Comparison of ENCODE assay signal across 22 cellular contexts in the genomic region with DNA sequence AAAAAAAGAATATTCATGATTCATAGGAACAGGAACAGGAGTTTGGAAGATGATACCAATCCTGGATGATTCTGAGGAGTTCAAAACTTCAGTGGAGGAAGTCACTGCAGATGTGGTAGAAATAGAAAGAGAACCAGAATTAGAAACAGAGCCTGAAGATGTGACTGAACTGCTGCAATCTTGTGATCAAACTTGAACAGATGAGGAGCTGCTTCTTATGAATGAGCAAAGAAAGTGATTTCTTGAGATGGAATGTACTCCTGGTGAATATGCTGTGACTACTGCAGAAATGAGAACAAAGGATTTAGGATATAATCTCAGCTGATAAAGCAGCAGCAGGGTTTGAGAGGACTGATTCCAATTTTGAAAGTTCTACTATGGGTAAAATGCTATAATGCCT.
DNase-seq lines count a peak whose midpoint lies in the region; ATAC-seq and TF ChIP-seq lines count a peak whose summit lies in the region.
"Had no signal": no experiment of that assay in that cellular context is flagged by ENCODE, and none has a peak within 500 bp of the region (broad histone marks: within the 10 kb centered on the region; RNA-seq: fewer than 3 reads in every experiment).

No MANE protein-coding gene starts in this region.

- no peak overlapping the region for H3K27ac ChIP-seq in IMR-90 (ENCODE audit: insufficient read depth, low read length)
- H3K27ac ChIP-seq: cardiac muscle cell, thoracic aorta had no signal

- H3K9me1 ChIP-seq in IMR-90 (ENCODE audit: insufficient read depth, low read length): peaks cover 6% of the 10 kb centered on the region

- DNase-seq in ELR (ENCODE audit: low read depth) (peak; percentile 32), IMR-90 (peak; percentile 57), memory B cell (ENCODE audit: low spot score in 2 of 2) (no peak), UCSD-AML1 (lab: John Stamatoyannopoulos, UW; ENCODE audit: unreplicated experiment) (no peak), cerebellum (ENCODE audit: low spot score) (no peak), NCI-H2081 (lab: John Stamatoyannopoulos, UW) (no peak)
- DNase-seq: activated CD4-positive, CD25-positive, alpha-beta regulatory T cell; effector CD4-positive, alpha-beta T cell; GDM1; GOT3; hypothalamus; NCI-H2029 treated with DMSO at 0.1 percent for 48 hours; NCI-H524; SHP77 treated with DMSO at 0.1 percent for 48 hours; spleen had no signal

- peaks cover 90% of the 10 kb centered on the region for H4K20me1 ChIP-seq in IMR-90 (ENCODE audit: insufficient read depth, low read length)

- H3K4me1 Mint-ChIP-seq in dendritic cell treated with granulocyte-macrophage colony-stimulating factor and Interleukin-4, amounts not matched to agents 40 ng/mL and 50 ng/mL, for 4 days (ENCODE audit: low read depth): peaks cover 57% of the 10 kb centered on the region
- peaks cover 48% of the 10 kb centered on the region for H3K4me1 Mint-ChIP-seq in memory B cell

- no peak for TF ChIP-seq CTCF in IMR-90 (conservative IDR thresholded peaks at IDR 0.05; ENCODE audit: low read depth, low read length)

- H3K27me3 ChIP-seq in IMR-90 (ENCODE audit: control insufficient read depth, insufficient read depth, low read length): no peaks in the 10 kb centered on the region
- H3K27me3 ChIP-seq: cardiac muscle cell, spleen had no signal

- no peak overlapping the region for H3K23ac ChIP-seq in IMR-90 (ENCODE audit: low read depth, low read length)

- peaks cover 23 to 70% of the 10 kb centered on the region in 2 experiments for H3K79me1 ChIP-seq in IMR-90 (ENCODE audit: low read depth in 1 of 2, low read length in 2 of 2)

- no peak overlapping the region for H2AFZ ChIP-seq in IMR-90 (replicated peaks; ENCODE audit: low read length, poor library complexity)

- H2BK20ac ChIP-seq in IMR-90 (ENCODE audit: low read depth, low read length): no peak overlapping the region

- POLR2A ChIA-PET in IMR-90 (lab: Charles Lee; ENCODE audit: unreplicated experiment): no interaction called here

- peaks cover 2% of the 10 kb centered on the region; the same call in 1 of the 2 replicates for H3K4me1 ChIP-seq in IMR-90 (ENCODE audit: control insufficient read depth, insufficient read depth, low read length)

- no peak overlapping the region for H3K9ac ChIP-seq in IMR-90 (ENCODE audit: low read depth, low read length)

- no peaks in the 10 kb centered on the region for H3K27me3 Mint-ChIP-seq in dendritic cell treated with granulocyte-macrophage colony-stimulating factor and Interleukin-4, amounts not matched to agents 40 ng/mL and 50 ng/mL, for 4 days
- no peaks in the 10 kb centered on the region for H3K27me3 Mint-ChIP-seq in memory B cell
- H3K27me3 Mint-ChIP-seq: IgD-negative memory B cell had no signal

- H2AK9ac ChIP-seq in IMR-90 (replicated peaks; ENCODE audit: low read depth, low read length, poor library complexity): no peak overlapping the region

- no peak overlapping the region for H4K91ac ChIP-seq in IMR-90 (ENCODE audit: insufficient read depth, low read depth, low read length)

- dilution Hi-C loops in IMR-90 (cut with HindIII; ENCODE audit: low sequenced_read_pairs, unreplicated experiment): no loop called here

- intact Hi-C loops in IMR-90 (cut with micrococcal nuclease): no loop called here
- intact Hi-C loops in dendritic cell treated with granulocyte-macrophage colony-stimulating factor and Interleukin-4, amounts not matched to agents 40 ng/mL and 50 ng/mL, for 4 days (cut with micrococcal nuclease): no loop called here

- no peak overlapping the region for H2BK5ac ChIP-seq in IMR-90 (ENCODE audit: low read depth, low read length, poor library complexity, severe bottlenecking)

- no peak for TF ChIP-seq RAD21 in IMR-90 (IDR thresholded peaks at IDR 0.05; ENCODE audit: low read length)

- CTCF ChIA-PET in IMR-90 (lab: Yijun Ruan, JAX): interaction anchor here (1.0 kb wide), 1 partner anchor 15 kb away, joined by 3 read pairs; no protein-coding TSS in a partner anchor

- no peaks in the 10 kb centered on the region for H3K36me3 Mint-ChIP-seq in dendritic cell treated with granulocyte-macrophage colony-stimulating factor and Interleukin-4, amounts not matched to agents 40 ng/mL and 50 ng/mL, for 4 days (ENCODE audit: low read depth)
- H3K36me3 Mint-ChIP-seq in memory B cell: peaks cover 9% of the 10 kb centered on the region

- H3K4ac ChIP-seq in IMR-90 (ENCODE audit: low read depth, low read length): no peak overlapping the region

- no peak overlapping the region for H3K4me3 Mint-ChIP-seq in dendritic cell treated with granulocyte-macrophage colony-stimulating factor and Interleukin-4, amounts not matched to agents 40 ng/mL and 50 ng/mL, for 4 days
- no peak overlapping the region for H3K4me3 Mint-ChIP-seq in memory B cell
- H3K4me3 Mint-ChIP-seq: activated T-helper 1 cell treated with anti-CD3 and anti-CD28 coated beads, Interleukin-12 subunit alpha, Interleukin-12 subunit beta, Interleukin-2, Interleukin-4 antibody, amounts not matched to agents 30 ng/mL and 10 ng/mL and 1 ng/mL, durations not matched to agents 14 hours and 24 hours and 36 hours; IgD-negative memory B cell; T-helper 1 cell treated with Interleukin-12 subunit alpha and Interleukin-12 subunit beta and Interleukin-4 antibody, amounts not matched to agents 30 μg/mL and 1 μg/mL, for 36 hours had no signal

- H3K9me3 ChIP-seq in IMR-90 (ENCODE audit: control insufficient read depth, insufficient read depth, low read length): no peaks in the 10 kb centered on the region
- H3K9me3 ChIP-seq: spleen, thoracic aorta had no signal

- no peak overlapping the region for H4K8ac ChIP-seq in IMR-90 (ENCODE audit: low read depth in 2 of 2, low read length in 2 of 2)

- H3K14ac ChIP-seq in IMR-90 (replicated peaks; ENCODE audit: low read depth, low read length): no peak overlapping the region

- no peaks in the 10 kb centered on the region for H3K9me3 Mint-ChIP-seq in dendritic cell treated with granulocyte-macrophage colony-stimulating factor and Interleukin-4, amounts not matched to agents 40 ng/mL and 50 ng/mL, for 4 days
- peaks cover 3% of the 10 kb centered on the region for H3K9me3 Mint-ChIP-seq in memory B cell
- H3K9me3 Mint-ChIP-seq: activated T-helper 1 cell treated with anti-CD3 and anti-CD28 coated beads, Interleukin-12 subunit alpha, Interleukin-12 subunit beta, Interleukin-2, Interleukin-4 antibody, amounts not matched to agents 30 ng/mL and 10 ng/mL and 1 ng/mL, durations not matched to agents 14 hours and 24 hours and 36 hours; IgD-negative memory B cell; T-helper 1 cell treated with Interleukin-12 subunit alpha and Interleukin-12 subunit beta and Interleukin-4 antibody, amounts not matched to agents 30 μg/mL and 1 μg/mL, for 36 hours had no signal

- H3K4me3 ChIP-seq in IMR-90 (ENCODE audit: insufficient read depth, low read depth, low read length): no peak overlapping the region
- H3K4me3 ChIP-seq: cardiac muscle cell, spleen, thoracic aorta had no signal

- no peak overlapping the region for H3K56ac ChIP-seq in IMR-90 (ENCODE audit: extremely low read depth, insufficient read depth, low read length)

- in situ Hi-C loops in IMR-90 (cut with MboI; ENCODE audit: low sequenced_read_pairs): no loop called here

- H3K36me3 ChIP-seq in IMR-90 (ENCODE audit: control insufficient read depth, insufficient read depth, low read length): no peaks in the 10 kb centered on the region
- H3K36me3 ChIP-seq: cardiac muscle cell, spleen, thoracic aorta had no signal

- no peak overlapping the region for H3K4me2 ChIP-seq in IMR-90 (ENCODE audit: low read depth, low read length)

- H2BK15ac ChIP-seq in IMR-90 (ENCODE audit: low read depth, low read length): no peak overlapping the region

- ATAC-seq in IMR-90 (ENCODE audit: low read depth): no peak; the same call in 1 of the 2 replicates
- no peak for ATAC-seq in memory B cell (ENCODE audit: low read depth)
- ATAC-seq in GM21529 (IDR thresholded peaks at IDR 0.05; ENCODE audit: unreplicated experiment): no peak

- H3K18ac ChIP-seq in IMR-90 (ENCODE audit: low read depth, low read length): no peak overlapping the region

- no peak overlapping the region for H2AK5ac ChIP-seq in IMR-90 (ENCODE audit: low read depth, low read length)

- H4K5ac ChIP-seq in IMR-90 (ENCODE audit: low read depth, low read length): no peak overlapping the region

- no peak for TF ChIP-seq POLR2A in IMR-90 (IDR thresholded peaks at IDR 0.05; ENCODE audit: low read depth, low read length)

- no peak overlapping the region for H2BK120ac ChIP-seq in IMR-90 (ENCODE audit: low read depth, low read length)

- peak overlapping the region; percentile 27 for H3K27ac Mint-ChIP-seq in dendritic cell treated with granulocyte-macrophage colony-stimulating factor and Interleukin-4, amounts not matched to agents 40 ng/mL and 50 ng/mL, for 4 days
- H3K27ac Mint-ChIP-seq in memory B cell: peak overlapping the region; percentile 6
- H3K27ac Mint-ChIP-seq: activated T-helper 1 cell treated with anti-CD3 and anti-CD28 coated beads, Interleukin-12 subunit alpha, Interleukin-12 subunit beta, Interleukin-2, Interleukin-4 antibody, amounts not matched to agents 30 ng/mL and 10 ng/mL and 1 ng/mL, durations not matched to agents 14 hours and 24 hours and 36 hours; T-helper 1 cell treated with Interleukin-12 subunit alpha and Interleukin-12 subunit beta and Interleukin-4 antibody, amounts not matched to agents 30 μg/mL and 1 μg/mL, for 36 hours had no signal

- no TSS peak for BruUV-seq in IMR-90 (replicated peaks; lab: Mats Ljungman, UMichigan)

TF ChIP-seq in IMR-90, 13 proteins besides CTCF, POLR2A, EP300 and RAD21 (continues in another document):
- TF ChIP-seq BHLHE40 (IDR thresholded peaks at IDR 0.05; ENCODE audit: low read depth, low read length): no peak
- no peak for TF ChIP-seq RFX5 (IDR thresholded peaks at IDR 0.05; ENCODE audit: low read depth, low read length)
- TF ChIP-seq MAFK (IDR thresholded peaks at IDR 0.05; ENCODE audit: low read depth, low read length): no peak
- no peak for TF ChIP-seq RCOR1 (IDR thresholded peaks at IDR 0.05; ENCODE audit: insufficient replicate concordance, low read length)
- TF ChIP-seq, protein P1, sequence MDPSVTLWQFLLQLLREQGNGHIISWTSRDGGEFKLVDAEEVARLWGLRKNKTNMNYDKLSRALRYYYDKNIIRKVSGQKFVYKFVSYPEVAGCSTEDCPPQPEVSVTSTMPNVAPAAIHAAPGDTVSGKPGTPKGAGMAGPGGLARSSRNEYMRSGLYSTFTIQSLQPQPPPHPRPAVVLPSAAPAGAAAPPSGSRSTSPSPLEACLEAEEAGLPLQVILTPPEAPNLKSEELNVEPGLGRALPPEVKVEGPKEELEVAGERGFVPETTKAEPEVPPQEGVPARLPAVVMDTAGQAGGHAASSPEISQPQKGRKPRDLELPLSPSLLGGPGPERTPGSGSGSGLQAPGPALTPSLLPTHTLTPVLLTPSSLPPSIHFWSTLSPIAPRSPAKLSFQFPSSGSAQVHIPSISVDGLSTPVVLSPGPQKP (IDR thresholded peaks at IDR 0.05; ENCODE audit: borderline replicate concordance, low read depth, low read length): no peak
- no peak for TF ChIP-seq SMC3 (IDR thresholded peaks at IDR 0.05; ENCODE audit: low read depth, low read length)
- no peak for TF ChIP-seq NFE2L2 (IDR thresholded peaks at IDR 0.05; ENCODE audit: low read depth, low read length)
- no peak for TF ChIP-seq MAZ (IDR thresholded peaks at IDR 0.05; ENCODE audit: borderline replicate concordance, low read depth, low read length)
- no peak for TF ChIP-seq MXI1 (IDR thresholded peaks at IDR 0.05; ENCODE audit: borderline replicate concordance, low read depth, low read length)

Comparison
In these comparisons a context has a peak if more than half of its experiments do, and no peak if none do; other contexts are left out.
1. DNase-seq: peak in ELR (single experiment) and IMR-90 (single experiment); none in memory B cell (0 of 2), UCSD-AML1 (single experiment), cerebellum (single experiment) and NCI-H2081 (0 of 2).